Comparison of ENCODE assay signal across 20 cellular contexts in genomic region chr6:84467296-84467695, GRCh38.
"Had no signal": no experiment of that assay in that cellular context is flagged by ENCODE, and none has a peak within 500 bp of the region (broad histone marks: within the 10 kb centered on the region; RNA-seq: fewer than 3 reads in every experiment).

No MANE protein-coding gene starts in this region.

- H3K4me1 ChIP-seq: left ventricle myocardium inferior, spleen, vagina had no signal

- ATAC-seq: activated CD8-positive, alpha-beta T cell treated with anti-CD3 and anti-CD28 coated beads, Interleukin-2, amount 10 ng/mL, durations not matched to agents 7 days and 5 days; natural killer cell had no signal

- DNase-seq: activated CD4-positive, alpha-beta T cell treated with anti-CD3 and anti-CD28 coated beads for 1 hour; activated CD4-positive, alpha-beta T cell treated with anti-CD3 and anti-CD28 coated beads, Interleukin-2, amount 50 U/mL, for 1 hour; activated CD8-positive, alpha-beta T cell treated with anti-CD3 and anti-CD28 coated beads, Interleukin-2, amount 10 ng/mL, durations not matched to agents 7 days and 5 days; activated gamma-delta T cell; anterior cingulate cortex; cortex of kidney; glutamatergic neuron; immature natural killer cell; kidney glomerular epithelial cell; left ventricle myocardium inferior; natural killer cell; retina; spleen; stimulated activated CD4-positive, alpha-beta T cell treated with anti-CD3 and anti-CD28 coated beads, Interleukin-4, amount 100 ng/mL, for 1 hour; stimulated activated naive CD4-positive, alpha-beta T cell had no signal

- H3K9me3 ChIP-seq: thoracic aorta, vagina had no signal

- H3K4me2 ChIP-seq: hepatocyte had no signal

- FAIRE-seq: frontal cortex, TTC549 had no signal

- H3K27ac ChIP-seq: hepatocyte, left ventricle myocardium inferior, spleen, thoracic aorta, vagina had no signal

- H3K4me3 ChIP-seq: hepatocyte, left ventricle myocardium inferior, spleen, thoracic aorta, vagina had no signal
